ENCODE assay signal across 24 cellular contexts in the genomic region with DNA sequence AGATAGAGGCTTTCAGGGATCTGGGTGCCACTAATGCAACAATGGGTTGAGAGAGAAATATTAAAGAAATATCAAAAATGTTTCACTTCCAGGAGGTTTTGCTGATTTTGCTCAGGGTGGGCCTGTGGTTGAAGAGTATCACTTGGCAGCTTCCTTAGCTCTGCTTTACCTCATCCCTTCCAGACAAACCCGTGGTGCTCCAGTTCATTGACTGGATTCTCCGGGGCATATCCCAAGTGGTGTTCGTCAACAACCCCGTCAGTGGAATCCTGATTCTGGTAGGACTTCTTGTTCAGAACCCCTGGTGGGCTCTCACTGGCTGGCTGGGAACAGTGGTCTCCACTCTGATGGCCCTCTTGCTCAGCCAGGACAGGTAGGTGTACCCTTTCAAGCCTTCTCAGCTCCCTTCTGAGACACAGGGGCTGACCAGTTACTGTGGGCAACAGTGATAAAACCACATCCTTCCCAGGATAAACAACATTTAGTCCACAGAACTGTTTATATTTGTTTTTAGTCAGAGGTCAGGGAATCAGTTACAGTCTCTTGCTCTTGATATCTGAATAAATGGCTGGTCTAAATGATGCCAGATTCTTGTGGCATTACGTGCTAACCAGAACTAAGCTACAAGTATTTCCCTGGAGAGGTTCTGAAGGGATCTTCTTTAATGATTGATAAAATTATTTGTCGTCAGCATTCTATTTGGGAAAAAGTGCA. TPM values are rescaled to one million over a fixed set of nuclear protein-coding genes. Genes with fewer than 3 reads are reported as not detected.
DNase-seq lines count a peak whose midpoint lies in the region; ATAC-seq and TF ChIP-seq lines count a peak whose summit lies in the region.
"Had no signal": no experiment of that assay in that cellular context is flagged by ENCODE, and none has a peak within 500 bp of the region (broad histone marks: within the 10 kb centered on the region; RNA-seq: fewer than 3 reads in every experiment).

No MANE protein-coding gene starts in this region.

- in situ Hi-C loops in ACHN (cut with HindIII; ENCODE audit: low pct_ligation_motif_present, low pct_unique_long_range_greater_than_20kb, low sequenced_read_pairs) (no loop called here), astrocyte of the cerebellum (cut with HindIII; ENCODE audit: low sequenced_read_pairs) (no loop called here)

- H3K4me3 ChIP-seq in astrocyte of the cerebellum (ENCODE audit: low read depth, low read length), result no peak overlapping the region
- H3K4me3 ChIP-seq: right atrium auricular region, vagina had no signal

- H3K36me3 Mint-ChIP-seq in HFFc6 (ENCODE audit: low read depth), result no peaks in the 10 kb centered on the region
- H3K36me3 Mint-ChIP-seq in activated naive CD4-positive, alpha-beta T cell treated with anti-CD3 and anti-CD28 coated beads, Interleukin-2, amount 50 U/mL, for 72 hours, result no peaks in the 10 kb centered on the region
- H3K36me3 Mint-ChIP-seq: activated CD4-positive, alpha-beta memory T cell treated with anti-CD3 and anti-CD28 coated beads for 36 hours; activated naive CD8-positive, alpha-beta T cell treated with anti-CD3 and anti-CD28 coated beads, Interleukin-2, amount 10 ng/mL, durations not matched to agents 7 days and 5 days had no signal

- H3K27me3 Mint-ChIP-seq in HFFc6 (ENCODE audit: insufficient read depth), result no peaks in the 10 kb centered on the region; the same call in none of the 2 replicates
- H3K27me3 Mint-ChIP-seq: activated CD4-positive, alpha-beta memory T cell treated with anti-CD3 and anti-CD28 coated beads for 36 hours; activated T-cell treated with anti-CD3 and anti-CD28 coated beads, Interleukin-2, amount 50 U/mL, for 24 hours; IgD-negative memory B cell; memory B cell had no signal

- TF ChIP-seq CTCF in HFFc6 (IDR thresholded peaks at IDR 0.05) (no peak), astrocyte of the cerebellum (IDR thresholded peaks at IDR 0.05; ENCODE audit: low read depth, low read length, missing control alignments) (no peak)

- no peak for ATAC-seq in activated naive CD4-positive, alpha-beta T cell treated with anti-CD3 and anti-CD28 coated beads, Interleukin-2, amount 50 U/mL, for 72 hours

- H3K4me1 Mint-ChIP-seq in HFFc6 (ENCODE audit: low read depth), result peaks cover 59% of the 10 kb centered on the region
- H3K4me1 Mint-ChIP-seq: activated naive CD8-positive, alpha-beta T cell treated with anti-CD3 and anti-CD28 coated beads, Interleukin-2, amount 10 ng/mL, durations not matched to agents 7 days and 5 days; endodermal cell; IgD-negative memory B cell; memory B cell had no signal

- peak; percentile 96 for DNase-seq in ACHN
- peak; percentile 68 for DNase-seq in HFFc6
- peak; percentile 70 for DNase-seq in astrocyte of the cerebellum (ENCODE audit: low read depth)
- peak; percentile 91 for DNase-seq in iris pigment epithelial cell (ENCODE audit: low read depth)
- DNase-seq in activated naive CD4-positive, alpha-beta T cell treated with anti-CD3 and anti-CD28 coated beads, Interleukin-2, amount 50 U/mL, for 72 hours (ENCODE audit: low spot score in 2 of 2), result no peak
- DNase-seq in AML-193 (lab: John Stamatoyannopoulos, UW), result no peak
- no peak for DNase-seq in NCI-H748 treated with DMSO at 0.1 percent for 48 hours (lab: John Stamatoyannopoulos, UW)
- no peak for DNase-seq in NCI-H774 (lab: John Stamatoyannopoulos, UW)
- DNase-seq: activated CD4-positive, alpha-beta memory T cell treated with anti-CD3 and anti-CD28 coated beads for 36 hours; activated naive CD8-positive, alpha-beta T cell treated with anti-CD3 and anti-CD28 coated beads, Interleukin-2, amount 10 ng/mL, durations not matched to agents 7 days and 5 days; activated T-cell treated with anti-CD3 and anti-CD28 coated beads, Interleukin-2, amount 50 U/mL, for 24 hours; cerebellar nuclear complex; endodermal cell; NCI-H1092 treated with DMSO at 0.1 percent for 48 hours; NCI-H2107; NCI-H69; RPMI8226; substantia nigra; SW 1271 had no signal

- H3K4me3 Mint-ChIP-seq in HFFc6, result no peak overlapping the region
- H3K4me3 Mint-ChIP-seq: activated CD4-positive, alpha-beta memory T cell treated with anti-CD3 and anti-CD28 coated beads for 36 hours; activated naive CD8-positive, alpha-beta T cell treated with anti-CD3 and anti-CD28 coated beads, Interleukin-2, amount 10 ng/mL, durations not matched to agents 7 days and 5 days; activated T-cell treated with anti-CD3 and anti-CD28 coated beads, Interleukin-2, amount 50 U/mL, for 24 hours; endodermal cell; IgD-negative memory B cell; memory B cell; nephron had no signal

- no peaks in the 10 kb centered on the region for H3K9me3 Mint-ChIP-seq in HFFc6
- no peaks in the 10 kb centered on the region for H3K9me3 Mint-ChIP-seq in activated naive CD4-positive, alpha-beta T cell treated with anti-CD3 and anti-CD28 coated beads, Interleukin-2, amount 50 U/mL, for 72 hours
- H3K9me3 Mint-ChIP-seq: activated CD4-positive, alpha-beta memory T cell treated with anti-CD3 and anti-CD28 coated beads for 36 hours; activated naive CD8-positive, alpha-beta T cell treated with anti-CD3 and anti-CD28 coated beads, Interleukin-2, amount 10 ng/mL, durations not matched to agents 7 days and 5 days; activated T-cell treated with anti-CD3 and anti-CD28 coated beads, Interleukin-2, amount 50 U/mL, for 24 hours; endodermal cell; IgD-negative memory B cell; memory B cell; nephron had no signal

- H3K27ac Mint-ChIP-seq in HFFc6, result peak overlapping the region; percentile 73
- no peak overlapping the region for H3K27ac Mint-ChIP-seq in activated naive CD4-positive, alpha-beta T cell treated with anti-CD3 and anti-CD28 coated beads, Interleukin-2, amount 50 U/mL, for 72 hours
- H3K27ac Mint-ChIP-seq: activated CD4-positive, alpha-beta memory T cell treated with anti-CD3 and anti-CD28 coated beads for 36 hours; activated naive CD8-positive, alpha-beta T cell treated with anti-CD3 and anti-CD28 coated beads, Interleukin-2, amount 10 ng/mL, durations not matched to agents 7 days and 5 days; activated T-cell treated with anti-CD3 and anti-CD28 coated beads, Interleukin-2, amount 50 U/mL, for 24 hours; endodermal cell; IgD-negative memory B cell; memory B cell; nephron had no signal

RNA-seq across cellular contexts. Expression of gene SLC14A1, which starts 7.0 kb away (rescaled TPM):
- total RNA-seq in HFFc6 (2021; fragmentation: NEBNext Ultra II Directional; extraction: Animal tissue kit (Norgen Biotek cat#: 25700)), result 1 to 10 TPM in 1 of 6 experiments, under 1 TPM in 5; 0.24 to 1.3 (median 0.73) TPM
- total RNA-seq in activated naive CD4-positive, alpha-beta T cell treated with anti-CD3 and anti-CD28 coated beads, Interleukin-2, amount 50 U/mL, for 72 hours, result under 1 TPM; 0.14 to 0.54 TPM
- total RNA-seq: endodermal cell had no signal

Comparison
In these comparisons a context has a peak if more than half of its experiments do, and no peak if none do; other contexts are left out.
1. DNase-seq: peak in ACHN (single experiment), HFFc6 (single experiment), astrocyte of the cerebellum (single experiment) and iris pigment epithelial cell (single experiment); none in activated naive CD4-positive, alpha-beta T cell treated with anti-CD3 and anti-CD28 coated beads, Interleukin-2, amount 50 U/mL, for 72 hours (0 of 2), AML-193 (0 of 2), NCI-H748 treated with DMSO at 0.1 percent for 48 hours (single experiment) and NCI-H774 (single experiment).